Comparison of ENCODE assay signal across 8 cellular contexts in genomic region chr19:53881482-53882390, GRCh38.
DNase-seq lines count a peak whose midpoint lies in the region; ATAC-seq and TF ChIP-seq lines count a peak whose summit lies in the region.

TSS of gene PRKCG (plus strand) at chr19:53882197. CDS start at chr19:53882495, 298 bp downstream.

- H3K4me3 ChIP-seq in fibroblast of mammary gland (ENCODE audit: control insufficient read depth, low read depth, low read length): peak within 1 kb of the TSS; percentile 3

- DNase-seq in DMS79 (lab: John Stamatoyannopoulos, UW): peak; percentile 38
- peak; percentile 80 to 89 for DNase-seq in NCI-H1930 (lab: John Stamatoyannopoulos, UW)
- DNase-seq in activated T-cell treated with anti-CD3 and anti-CD28 coated beads for 1 hour (ENCODE audit: low read depth): peak; percentile 38
- DNase-seq in fibroblast of mammary gland (ENCODE audit: low read depth): no peak
- DNase-seq in nucleus accumbens (lab: John Stamatoyannopoulos, UW): peak in 40 of 56 donors; percentile 8 to 85 (median 50)
- DNase-seq in HPDE6-E6E7 (ENCODE audit: extremely low spot score): no peak
- no peak for DNase-seq in NCI-H524 treated with DMSO at 0.1 percent for 48 hours (lab: John Stamatoyannopoulos, UW)

- no peak for ATAC-seq in GM18517 (IDR thresholded peaks at IDR 0.05; ENCODE audit: unreplicated experiment)

- TF ChIP-seq CTCF in fibroblast of mammary gland (conservative IDR thresholded peaks at IDR 0.05; ENCODE audit: control insufficient read depth, insufficient read depth, low read depth, low read length): no peak

Comparison
In these comparisons a context has a peak if more than half of its experiments do, and no peak if none do; other contexts are left out.
1. DNase-seq: peak in DMS79 (single experiment), NCI-H1930 (2 of 2), activated T-cell treated with anti-CD3 and anti-CD28 coated beads for 1 hour (single experiment) and nucleus accumbens (40 of 56); none in fibroblast of mammary gland (single experiment), HPDE6-E6E7 (single experiment) and NCI-H524 treated with DMSO at 0.1 percent for 48 hours (single experiment).